30 cellular contexts compared by ENCODE assay signal in the genomic region with DNA sequence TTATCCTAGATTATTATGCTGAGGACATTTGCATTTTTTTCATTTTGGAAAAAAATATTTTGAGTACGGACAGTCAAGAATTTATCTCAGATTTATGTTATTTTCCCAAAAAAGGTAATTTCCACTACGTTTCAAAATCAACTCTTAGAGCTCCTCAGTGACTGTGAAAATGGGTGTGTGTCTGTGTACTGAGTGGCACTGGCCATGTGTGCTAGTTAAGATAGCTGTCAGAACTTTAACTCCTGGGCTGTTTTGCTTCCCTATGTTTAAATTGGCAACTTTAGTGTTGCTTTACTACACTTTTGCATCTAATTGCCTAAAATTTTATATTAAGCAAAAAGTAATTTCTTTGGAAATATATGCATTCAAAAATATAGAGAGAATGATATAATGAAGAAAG.
"Had no signal": no experiment of that assay in that cellular context is flagged by ENCODE, and none has a peak within 500 bp of the region (broad histone marks: within the 10 kb centered on the region; RNA-seq: fewer than 3 reads in every experiment).

No MANE protein-coding gene starts in this region.

- DNase-seq: activated B cell treated with CpG ODN at 0.5 μM for 24 hours; activated CD4-positive, alpha-beta memory T cell treated with anti-CD3 and anti-CD28 coated beads for 36 hours; activated CD4-positive, alpha-beta T cell treated with anti-CD3 and anti-CD28 coated beads for 48 hours; activated CD4-positive, alpha-beta T cell treated with anti-CD3 and anti-CD28 coated beads, Interleukin-2, amount 50 U/mL, for 1 hour; activated CD8-positive, alpha-beta memory T cell treated with anti-CD3 and anti-CD28 coated beads, Interleukin-2, amount 10 ng/mL, durations not matched to agents 7 days and 5 days; activated CD8-positive, alpha-beta memory T cell treated with anti-CD3 and anti-CD28 coated beads, Interleukin-2, amount 50 U/mL, for 4 hours; activated CD8-positive, alpha-beta T cell treated with anti-CD3 and anti-CD28 coated beads, Interleukin-2, amount 10 ng/mL, durations not matched to agents 7 days and 5 days; activated effector memory CD4-positive, alpha-beta T cell treated with anti-CD3 and anti-CD28 coated beads, Interleukin-2, amount 50 U/mL, for 16 hours; activated naive CD4-positive, alpha-beta T cell treated with anti-CD3 and anti-CD28 coated beads for 36 hours; activated naive CD8-positive, alpha-beta T cell treated with anti-CD3 and anti-CD28 coated beads for 36 hours; activated naive CD8-positive, alpha-beta T cell treated with anti-CD3 and anti-CD28 coated beads, Interleukin-2, amount 50 U/mL, for 24 hours; activated T-cell treated with anti-CD3 and anti-CD28 coated beads, Interleukin-2, amount 50 U/mL, for 1 hour; activated T-cell treated with anti-CD3 and anti-CD28 coated beads, Interleukin-2, amount 50 U/mL, for 48 hours; adrenal gland; amygdala; aorta; body of pancreas; caudate nucleus; cortex of kidney; effector memory CD4-positive, alpha-beta T cell; endodermal cell; esophagus squamous epithelium; foreskin melanocyte; head of caudate nucleus; T-helper 1 cell; T-helper 17 cell; T1000; WERI-Rb-1 had no signal

- H3K4me1 ChIP-seq: adrenal gland, body of pancreas had no signal

- ATAC-seq: activated CD4-positive, CD25-positive, alpha-beta regulatory T cell treated with anti-CD3 and anti-CD28 coated beads, Interleukin-2, amount 50 U/mL, for 24 hours; activated CD8-positive, alpha-beta memory T cell treated with anti-CD3 and anti-CD28 coated beads, Interleukin-2, amount 10 ng/mL, durations not matched to agents 7 days and 5 days; activated CD8-positive, alpha-beta T cell treated with anti-CD3 and anti-CD28 coated beads, Interleukin-2, amount 10 ng/mL, durations not matched to agents 7 days and 5 days; activated naive CD8-positive, alpha-beta T cell treated with anti-CD3 and anti-CD28 coated beads, Interleukin-2, amount 50 U/mL, for 24 hours; body of pancreas; gastroesophageal sphincter; T-helper 17 cell had no signal

- H3K9me3 ChIP-seq: adrenal gland, body of pancreas, esophagus squamous epithelium, gastroesophageal sphincter had no signal

- H3K4me3 ChIP-seq: adrenal gland, body of pancreas, esophagus squamous epithelium, gastroesophageal sphincter had no signal

- H3K36me3 ChIP-seq: adrenal gland, esophagus squamous epithelium, gastroesophageal sphincter, WERI-Rb-1 had no signal
